8 cellular contexts compared by ENCODE assay signal in the genomic region with DNA sequence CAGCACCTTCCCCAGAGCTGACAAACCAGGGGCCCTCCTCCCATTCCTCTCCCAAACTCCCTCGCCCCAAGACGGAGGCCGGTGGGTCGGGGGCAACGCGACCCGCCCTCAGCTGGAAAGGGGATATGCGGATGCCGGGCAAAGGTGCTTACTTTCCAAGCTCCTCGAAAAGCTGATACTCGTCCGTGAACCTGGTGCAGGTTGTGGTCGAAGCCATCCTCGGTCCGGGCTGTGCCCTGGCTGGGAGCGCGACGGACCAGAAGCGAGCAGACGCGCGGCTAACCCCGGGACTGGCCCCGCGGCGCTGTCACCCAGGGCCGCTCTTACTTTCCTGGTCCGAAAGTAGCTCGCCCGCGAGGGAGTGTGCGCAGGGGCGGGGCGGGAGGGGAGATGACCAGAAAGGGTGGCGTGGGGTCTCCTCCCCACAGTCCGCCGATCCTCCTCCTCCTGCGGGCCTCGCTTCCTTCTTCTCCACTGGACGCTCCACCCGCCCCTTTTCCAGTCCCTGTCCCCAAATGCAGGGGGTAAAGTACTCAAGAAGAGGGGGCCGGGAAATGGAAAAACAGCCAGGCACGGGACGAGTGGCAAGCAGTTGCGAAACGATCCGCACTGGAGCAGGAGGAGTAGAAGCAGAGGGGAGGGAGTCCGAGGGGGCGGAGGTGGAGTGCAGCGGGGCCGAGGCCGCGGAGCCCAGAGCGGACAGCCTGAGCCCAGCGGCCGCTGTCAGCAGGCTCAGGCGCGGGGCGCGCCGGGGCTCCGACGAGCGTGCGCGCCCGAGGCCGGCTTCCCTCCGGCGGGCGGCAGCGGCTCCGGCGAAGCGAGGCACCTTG. TPM values are rescaled to one million over a fixed set of nuclear protein-coding genes. Genes with fewer than 3 reads are reported as not detected.
DNase-seq lines count a peak whose midpoint lies in the region; ATAC-seq, FAIRE-seq and TF ChIP-seq lines count a peak whose summit lies in the region.

No MANE protein-coding gene starts in this region.

- no peaks in the 10 kb centered on the region for H3K9me2 ChIP-seq in GM23248 (ENCODE audit: insufficient read depth)

- in situ Hi-C loops in GM23248 (cut with MboI) = loop anchor here (10.0 to 25.0 kb wide), 2 partner anchors 374 to 614 kb away; no protein-coding TSS in a partner anchor

- H3K9ac ChIP-seq in GM23248 (peak overlapping the region; percentile 91), keratinocyte (ENCODE audit: control insufficient read depth, extremely low read depth, insufficient read depth, low read length) (peak overlapping the region; percentile 96)

- H3K4me2 ChIP-seq in GM23248 (ENCODE audit: unreplicated experiment) (peak overlapping the region; percentile 98), keratinocyte (ENCODE audit: control insufficient read depth, extremely low read depth, insufficient read depth, low read depth, low read length) (peak overlapping the region; percentile 95)

- peaks cover 38% of the 10 kb centered on the region for H3K4me1 Mint-ChIP-seq in WTC11

- DNase-seq in GM12864 (ENCODE audit: low read depth) (peak; percentile 8), GM23248 (peak; percentile 89), M059J (ENCODE audit: low read depth) (peak; percentile 70), WTC11 (ENCODE audit: low spot score) (peak; percentile 67), cerebellum (ENCODE audit: low spot score) (peak; percentile 59), keratinocyte (ENCODE audit: low read depth, low spot score) (no peak), middle frontal gyrus (ENCODE audit: extremely low spot score, low spot score) (no peak)
- peak; percentile 55 for DNase-seq in stimulated activated CD4-positive, alpha-beta T cell treated with anti-CD3 and anti-CD28 coated beads, Interleukin-12 subunit alpha, Interleukin-12 subunit beta, amount 100 ng/mL, for 4 hours

- H3K9me3 Mint-ChIP-seq in WTC11 = no peaks in the 10 kb centered on the region

- H3K79me2 ChIP-seq in GM23248 (ENCODE audit: insufficient read depth) = peaks cover 48% of the 10 kb centered on the region
- H3K79me2 ChIP-seq in keratinocyte (ENCODE audit: control insufficient read depth, insufficient read depth, low read length) = peaks cover 28% of the 10 kb centered on the region

- peaks cover 12% of the 10 kb centered on the region for H3K36me3 ChIP-seq in GM23248 (ENCODE audit: low read depth)
- no peaks in the 10 kb centered on the region for H3K36me3 ChIP-seq in keratinocyte (ENCODE audit: control insufficient read depth in 2 of 2, extremely low read depth in 1 of 2, insufficient read depth in 2 of 2, low read length in 2 of 2)

- H3K27me3 ChIP-seq in GM23248 (replicated peaks; ENCODE audit: insufficient read depth) = no peaks in the 10 kb centered on the region
- H3K27me3 ChIP-seq in keratinocyte (ENCODE audit: control insufficient read depth, extremely low read depth, insufficient read depth, low read length) = no peaks in the 10 kb centered on the region

- peak overlapping the region; percentile 92 for H3K4me3 Mint-ChIP-seq in WTC11

- peak; percentile 49 for ATAC-seq in WTC11

- POLR2A ChIA-PET in WTC11 (lab: Charles Lee) = no interaction called here

- peak overlapping the region; percentile 96 for H3K27ac ChIP-seq in GM23248
- peak overlapping the region; percentile 98 for H3K27ac ChIP-seq in keratinocyte (ENCODE audit: control insufficient read depth, insufficient read depth, low read length)

- no peaks in the 10 kb centered on the region for H3K9me1 ChIP-seq in keratinocyte (ENCODE audit: control insufficient read depth, extremely low read depth, insufficient read depth, low read length)

- CTCF ChIA-PET in WTC11 (lab: Charles Lee) = interaction anchor here (1.2 to 1.3 kb wide), 3 partner anchors 11 to 366 kb away, joined by 3 to 8 read pairs (median 5); no protein-coding TSS in a partner anchor

- TF ChIP-seq CTCF in GM12864 (IDR thresholded peaks at IDR 0.05; ENCODE audit: low read depth, low read length, missing control alignments) (no peak), WTC11 (IDR thresholded peaks at IDR 0.05) (no peak), keratinocyte (optimal IDR thresholded peaks at IDR 0.05 in 1 of 3, IDR thresholded peaks at IDR 0.05 in 1 of 3, conservative IDR thresholded peaks at IDR 0.05 in 1 of 3; ENCODE audit: extremely low read depth in 1 of 3, insufficient read depth in 2 of 3, low read length in 3 of 3) (no peak)

- peaks cover 22% of the 10 kb centered on the region for H3K27me3 Mint-ChIP-seq in WTC11 (ENCODE audit: low read depth)

- peak overlapping the region; percentile 69 for H3K4me3 ChIP-seq in GM12864 (ENCODE audit: low read depth, low read length)
- H3K4me3 ChIP-seq in GM23248 = peak overlapping the region; percentile 87
- peak overlapping the region; percentile 75 to 90 (median 82) for H3K4me3 ChIP-seq in keratinocyte (ENCODE audit: control insufficient read depth in 2 of 3, extremely low read depth in 1 of 3, insufficient read depth in 2 of 3, low read depth in 1 of 3, low read length in 3 of 3)

- H3F3A ChIP-seq in GM23248 (ENCODE audit: insufficient read depth) = peaks cover 55% of the 10 kb centered on the region

- H4K20me1 ChIP-seq in GM23248 (ENCODE audit: insufficient read depth) (no peaks in the 10 kb centered on the region), keratinocyte (ENCODE audit: control insufficient read depth, extremely low read depth, insufficient read depth, low read length) (no peaks in the 10 kb centered on the region)

- 1 to 2% methylated on average over 71 to 74 of the region's 75 CpGs for WGBS in GM23248 (ENCODE audit: low coverage in 1 of 2, low lambda C conversion rate in 2 of 2, missing lambda C conversion rate in 2 of 2), 2 experiments

- H2AFZ ChIP-seq in GM23248 = peak overlapping the region; percentile 77
- peak overlapping the region; percentile 90 for H2AFZ ChIP-seq in keratinocyte (ENCODE audit: control insufficient read depth, low read length)

- H3K36me3 Mint-ChIP-seq in WTC11 = no peaks in the 10 kb centered on the region

- peaks cover 36% of the 10 kb centered on the region for H3K4me1 ChIP-seq in GM23248 (ENCODE audit: insufficient read depth)
- peaks cover 15% of the 10 kb centered on the region for H3K4me1 ChIP-seq in keratinocyte (ENCODE audit: control insufficient read depth, extremely low read depth, insufficient read depth, low read length)

- dilution Hi-C loops in keratinocyte (cut with MboI; ENCODE audit: extremely low pct_ligation_motif_present, low sequenced_read_pairs) = no loop called here

- FAIRE-seq in keratinocyte (lab: Jason Lieb, UNC) = no peak

- H3K9me3 ChIP-seq in GM23248 (ENCODE audit: low read depth) = no peaks in the 10 kb centered on the region
- H3K9me3 ChIP-seq in keratinocyte (ENCODE audit: control insufficient read depth, low read depth, low read length) = no peaks in the 10 kb centered on the region

- H3K27ac Mint-ChIP-seq in WTC11 = no peak overlapping the region

TF ChIP-seq in WTC11, 78 proteins besides CTCF, POLR2A, EP300 and RAD21 (continues in another document):
- TF ChIP-seq CDX4 (CRISPR knock-in tag; IDR thresholded peaks at IDR 0.05; ENCODE audit: borderline replicate concordance) (no peak), ZNF219 (CRISPR knock-in tag; IDR thresholded peaks at IDR 0.05; ENCODE audit: borderline replicate concordance) (no peak)

RNA-seq across cellular contexts. Expression of gene CAMK2D, which starts 0.5 kb away (rescaled TPM):
- total RNA-seq in GM23248 (2014; rRNA removed; shearing (Covaris generic)) = 94.5 and 104 TPM in 2 replicates
- polyA plus RNA-seq in GM23248 (2016; fragmentation: Nextera tagmentation; extraction: Ambion mirVana) = 74.4 and 78.8 TPM in 2 replicates
- total RNA-seq in M059J (2014; rRNA removed; shearing (Covaris generic)) = 14.8 and 24.4 TPM in 2 replicates
- total RNA-seq in WTC11 (2021) = 15.8 to 17.7 TPM (median 16.5 TPM) in 3 replicates
- total RNA-seq in cerebellum = 97.5 TPM
- 13.2 to 18.8 TPM (median 16.7 TPM) in 3 replicates for polyA plus RNA-seq in keratinocyte
- 64.7 TPM for polyA plus RNA-seq in keratinocyte (2011; ENCODE audit: low read depth)
- polyA plus RNA-seq in keratinocyte (2011; cell fraction: cytosol; rRNA removed) = 8.1 and 18.3 TPM in 2 replicates
- polyA plus RNA-seq in keratinocyte (2011; cell fraction: nucleus; rRNA removed) = 12.2 and 16.2 TPM in 2 replicates
- polyA plus RNA-seq in keratinocyte (2012; ENCODE audit: low replicate concordance) = 12.1 and 30.6 TPM in 2 replicates
- 6.4 to 40.9 TPM (median 28.5 TPM) in 3 replicates for polyA minus RNA-seq in keratinocyte
- polyA minus RNA-seq in keratinocyte (2011; cell fraction: cytosol; rRNA and poly(A)+ RNA removed) = 24.6 TPM
- polyA minus RNA-seq in keratinocyte (2011; cell fraction: nucleus; rRNA and poly(A)+ RNA removed) = 24.5 and 38.5 TPM in 2 replicates

Comparison
In these comparisons a context has a peak if more than half of its experiments do, and no peak if none do; other contexts are left out.
1. DNase-seq: peak in GM12864 (single experiment), GM23248 (single experiment), M059J (single experiment), WTC11 (single experiment), cerebellum (single experiment) and stimulated activated CD4-positive, alpha-beta T cell treated with anti-CD3 and anti-CD28 coated beads, Interleukin-12 subunit alpha, Interleukin-12 subunit beta, amount 100 ng/mL, for 4 hours (single experiment); none in keratinocyte (single experiment) and middle frontal gyrus (single experiment).
2. Peak in every context shown above with its lines, with median percentiles within 50 percentile points of each other: H3K4me3 ChIP-seq.